Comparison of ENCODE assay signal across 8 cellular contexts in genomic region chr9:29213374-29214161, GRCh38.
DNase-seq lines count a peak whose midpoint lies in the region; ATAC-seq and TF ChIP-seq lines count a peak whose summit lies in the region.
"Had no signal": no experiment of that assay in that cellular context is flagged by ENCODE, and none has a peak within 500 bp of the region (broad histone marks: within the 10 kb centered on the region; RNA-seq: fewer than 3 reads in every experiment).

TSS of gene LINGO2 (minus strand) at chr9:29213601.

- H3K27ac Mint-ChIP-seq in nephron progenitor cell = no peak within 1 kb of the TSS

- H3K4me3 ChIP-seq in epithelial cell of esophagus (ENCODE audit: low read length) = peak within 1 kb of the TSS; percentile 37

- peaks cover 85% of the 10 kb centered on the region for H3K27me3 Mint-ChIP-seq in nephron progenitor cell (ENCODE audit: low read depth, poor library complexity)

- peak within 1 kb of the TSS; percentile 93 for H3K4me3 Mint-ChIP-seq in nephron progenitor cell

- H3K9me3 Mint-ChIP-seq in nephron progenitor cell = peaks cover 4% of the 10 kb centered on the region

- peaks cover 25% of the 10 kb centered on the region for H3K4me1 Mint-ChIP-seq in nephron progenitor cell

- ATAC-seq in GM19395 (IDR thresholded peaks at IDR 0.05; ENCODE audit: unreplicated experiment) (no peak), GM21529 (IDR thresholded peaks at IDR 0.05; ENCODE audit: unreplicated experiment) (no peak)

- peak; percentile 60 for DNase-seq in HK-2 (ENCODE audit: unreplicated experiment)
- DNase-seq in NCI-H774 (lab: John Stamatoyannopoulos, UW) = peak; percentile 35
- peak; percentile 53 for DNase-seq in epithelial cell of esophagus (ENCODE audit: low read depth)
- DNase-seq in nephron progenitor cell = peak; percentile 53
- DNase-seq in amniotic stem cell (lab: John Stamatoyannopoulos, UW) = no peak
- DNase-seq: IMR-90 had no signal

- TF ChIP-seq CTCF in epithelial cell of esophagus (IDR thresholded peaks at IDR 0.05; ENCODE audit: insufficient read depth, low read depth, low read length, missing control alignments) = no peak
- no peak for TF ChIP-seq CTCF in nephron progenitor cell (IDR thresholded peaks at IDR 0.05)

- no peaks in the 10 kb centered on the region for H3K36me3 Mint-ChIP-seq in nephron progenitor cell (ENCODE audit: low read depth)
